Comparison of ENCODE assay signal across 8 cellular contexts in genomic region chr1:16904560-16905111, GRCh38. TPM values are rescaled to one million over a fixed set of nuclear protein-coding genes. Genes with fewer than 3 reads are reported as not detected.
DNase-seq lines count a peak whose midpoint lies in the region; ATAC-seq and TF ChIP-seq lines count a peak whose summit lies in the region.

No MANE protein-coding gene starts in this region.

- H3K27me3 Mint-ChIP-seq in osteocyte (ENCODE audit: unreplicated experiment) = no peaks in the 10 kb centered on the region

- no peaks in the 10 kb centered on the region for H3K27me3 ChIP-seq in thymus (ENCODE audit: control insufficient read depth, insufficient read depth)

- peaks cover 7% of the 10 kb centered on the region for H3K4me1 ChIP-seq in thymus (ENCODE audit: control insufficient read depth, insufficient read depth, low read length)

- peak overlapping the region; percentile 80 for H3K4me3 ChIP-seq in NB4 (ENCODE audit: low read depth, low read length)
- H3K4me3 ChIP-seq in thymus (ENCODE audit: low read length) = peak overlapping the region; percentile 40

- in situ Hi-C loops in SK-MEL-5 (cut with HindIII; ENCODE audit: low pct_unique_long_range_greater_than_20kb, low sequenced_read_pairs) = no loop called here

- DNase-seq in GF-D8 (lab: John Stamatoyannopoulos, UW) (peak; percentile 96), NB4 (ENCODE audit: low read depth) (peak; percentile 99), SK-MEL-5 (ENCODE audit: low read depth, low spot score) (peak; percentile 99), Right ventricle myocardium inferior (ENCODE audit: missing footprints) (peak; percentile 98), osteocyte (ENCODE audit: extremely low spot score, unreplicated experiment) (peak; percentile 97)
- peak; percentile 100 for DNase-seq in activated naive CD4-positive, alpha-beta T cell treated with anti-CD3 and anti-CD28 coated beads, Interleukin-2, amount 50 U/mL, for 72 hours (ENCODE audit: low spot score in 2 of 2)

- H3K4me1 Mint-ChIP-seq in osteocyte (ENCODE audit: unreplicated experiment) = peaks cover 16% of the 10 kb centered on the region

- under 1% methylated on average over 27 of the region's 27 CpGs for WGBS in thymus

- H3K9me3 ChIP-seq in thymus (ENCODE audit: control insufficient read depth) = no peaks in the 10 kb centered on the region

- peak; percentile 82 for TF ChIP-seq POLR2A in NB4 (IDR thresholded peaks at IDR 0.05; ENCODE audit: extremely low read depth, insufficient read length)

- no peak overlapping the region for H3K27ac Mint-ChIP-seq in activated naive CD4-positive, alpha-beta T cell treated with anti-CD3 and anti-CD28 coated beads, Interleukin-2, amount 50 U/mL, for 72 hours
- H3K27ac Mint-ChIP-seq in osteocyte (ENCODE audit: unreplicated experiment) = no peak overlapping the region

- no peaks in the 10 kb centered on the region for H3K9me3 Mint-ChIP-seq in activated naive CD4-positive, alpha-beta T cell treated with anti-CD3 and anti-CD28 coated beads, Interleukin-2, amount 50 U/mL, for 72 hours
- no peaks in the 10 kb centered on the region for H3K9me3 Mint-ChIP-seq in osteocyte (ENCODE audit: unreplicated experiment)

- H3K36me3 ChIP-seq in thymus (ENCODE audit: control insufficient read depth, insufficient read depth) = no peaks in the 10 kb centered on the region

- H3K4me3 Mint-ChIP-seq in osteocyte (ENCODE audit: unreplicated experiment) = no peak overlapping the region

- intact Hi-C loops in Right ventricle myocardium inferior (cut with DNase I) = no loop called here

- ATAC-seq in HG02571 (IDR thresholded peaks at IDR 0.05; ENCODE audit: unreplicated experiment) (peak; percentile 94), Right ventricle myocardium inferior (peak; percentile 100)
- peak; percentile 89 to 93 for ATAC-seq in activated naive CD4-positive, alpha-beta T cell treated with anti-CD3 and anti-CD28 coated beads, Interleukin-2, amount 50 U/mL, for 72 hours

- H3K27ac ChIP-seq in thymus (ENCODE audit: low read depth) = peak overlapping the region; percentile 99

- no peaks in the 10 kb centered on the region for H3K36me3 Mint-ChIP-seq in activated naive CD4-positive, alpha-beta T cell treated with anti-CD3 and anti-CD28 coated beads, Interleukin-2, amount 50 U/mL, for 72 hours
- no peaks in the 10 kb centered on the region for H3K36me3 Mint-ChIP-seq in osteocyte (ENCODE audit: unreplicated experiment)

- TF ChIP-seq CTCF in NB4 (IDR thresholded peaks at IDR 0.05; ENCODE audit: low read depth, low read length) (no peak), osteocyte (IDR thresholded peaks at IDR 0.05) (no peak)

RNA-seq across cellular contexts. Expression of gene RNU1-2, which starts 8.9 kb away (rescaled TPM):
- total RNA-seq in SK-MEL-5 (2014; rRNA removed; shearing (Covaris generic)) = under 0.01 TPM in 1 of 2 replicates, not detected in the other
- polyA plus RNA-seq in SK-MEL-5 (2015; cell fraction: cytosol; rRNA removed) = not detected in 2 replicates
- not detected in 2 replicates for polyA plus RNA-seq in SK-MEL-5 (2015; cell fraction: nucleus; rRNA removed)
- 1,000 to 10,000 TPM; 1,082 to 1,722 TPM for total RNA-seq in activated naive CD4-positive, alpha-beta T cell treated with anti-CD3 and anti-CD28 coated beads, Interleukin-2, amount 50 U/mL, for 72 hours
- total RNA-seq in Right ventricle myocardium inferior (4,572 TPM), osteocyte (2,650 and 2,859 TPM in 2 replicates)
- not detected for polyA plus RNA-seq in thymus

RNA-seq across cellular contexts. Expression of gene CROCC, which starts 17.1 kb away (rescaled TPM):
- total RNA-seq in SK-MEL-5 (2014; rRNA removed; shearing (Covaris generic)) = 11.8 and 15.6 TPM in 2 replicates
- polyA plus RNA-seq in SK-MEL-5 (2015; cell fraction: cytosol; rRNA removed) = 11.9 and 24.3 TPM in 2 replicates
- polyA plus RNA-seq in SK-MEL-5 (2015; cell fraction: nucleus; rRNA removed) = 105 and 109 TPM in 2 replicates
- total RNA-seq in activated naive CD4-positive, alpha-beta T cell treated with anti-CD3 and anti-CD28 coated beads, Interleukin-2, amount 50 U/mL, for 72 hours = 10 to 100 TPM; 28.4 to 35.5 TPM
- total RNA-seq in Right ventricle myocardium inferior = 6.5 TPM
- total RNA-seq in osteocyte = 31.4 and 34.5 TPM in 2 replicates
- 97.1 TPM for polyA plus RNA-seq in thymus

Comparison
In these comparisons a context has a peak if more than half of its experiments do, and no peak if none do; other contexts are left out.
1. Peak in every context shown above with its lines: DNase-seq, ATAC-seq, H3K4me3 ChIP-seq and H3K27ac ChIP-seq.
2. RNA of gene RNU1-2, which starts 8.9 kb away (total RNA-seq): 4,572 TPM in Right ventricle myocardium inferior (single experiment), 2,650 to 2,859 TPM in osteocyte and 1,082 to 1,722 TPM in activated naive CD4-positive, alpha-beta T cell treated with anti-CD3 and anti-CD28 coated beads, Interleukin-2, amount 50 U/mL, for 72 hours; under 0.01 TPM in SK-MEL-5; every median in the first group is over 1,000 times any median in the second.